In the genomic region with DNA sequence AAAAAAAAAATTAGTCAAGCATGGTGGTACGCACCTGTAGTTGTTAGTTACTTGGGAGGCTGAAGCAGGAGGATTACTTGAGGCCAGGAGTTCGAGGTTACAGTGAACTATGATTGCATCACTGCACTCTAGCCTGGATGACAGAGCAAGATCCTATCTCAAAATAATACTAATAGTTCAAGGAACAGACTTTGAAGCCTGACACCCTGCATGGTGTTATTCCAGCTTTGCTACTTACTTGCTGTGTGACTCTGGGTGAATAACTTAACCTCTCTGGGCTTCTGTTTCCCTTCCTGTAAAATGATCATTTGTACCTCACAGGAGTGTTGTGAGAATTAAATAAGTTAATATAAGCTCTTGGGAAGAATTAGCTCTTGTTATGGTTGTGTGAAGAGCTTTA, we compare ENCODE assay signal across 25 cellular contexts.
"Had no signal": no experiment of that assay in that cellular context is flagged by ENCODE, and none has a peak within 500 bp of the region (broad histone marks: within the 10 kb centered on the region; RNA-seq: fewer than 3 reads in every experiment).

No MANE protein-coding gene starts in this region.

- H3K27me3 Mint-ChIP-seq: activated CD8-positive, alpha-beta T cell treated with anti-CD3 and anti-CD28 coated beads for 36 hours; activated T-helper 17 cell treated with anti-CD3 and anti-CD28 coated beads, Interleukin-2, amount 50 U/mL, for 72 hours; central memory CD8-positive, alpha-beta T cell had no signal

- H3K4me3 Mint-ChIP-seq: activated CD4-positive, alpha-beta T cell treated with anti-CD3 and anti-CD28 coated beads, Interleukin-2, amount 10 ng/mL, durations not matched to agents 24 days and 14 days; activated CD8-positive, alpha-beta T cell treated with anti-CD3 and anti-CD28 coated beads for 36 hours; activated naive CD8-positive, alpha-beta T cell treated with anti-CD3 and anti-CD28 coated beads for 36 hours; activated T-cell treated with anti-CD3 and anti-CD28 coated beads, Interleukin-2, amount 50 U/mL, for 72 hours; activated T-helper 17 cell treated with anti-CD3 and anti-CD28 coated beads, Interleukin-2, amount 50 U/mL, for 72 hours; central memory CD8-positive, alpha-beta T cell; T-helper 2 cell treated with Interferon-gamma antibody and Interleukin-4, amounts not matched to agents 5 μg/mL and 100 μg/mL, for 36 hours had no signal

- H3K36me3 ChIP-seq: ascending aorta, cardiac muscle cell, SJCRH30 had no signal

- H3K27me3 ChIP-seq: ascending aorta, cardiac muscle cell had no signal

- H3K4me3 ChIP-seq: ascending aorta, cardiac muscle cell, SJCRH30, SK-N-MC had no signal

- ATAC-seq: activated CD8-positive, alpha-beta T cell treated with anti-CD3 and anti-CD28 coated beads for 36 hours; activated T-cell treated with anti-CD3 and anti-CD28 coated beads, Interleukin-2, amount 50 U/mL, for 72 hours; activated T-helper 17 cell treated with anti-CD3 and anti-CD28 coated beads, Interleukin-2, amount 50 U/mL, for 72 hours; Panc1 had no signal

- H3K36me3 Mint-ChIP-seq: activated naive CD8-positive, alpha-beta T cell treated with anti-CD3 and anti-CD28 coated beads for 36 hours had no signal

- H3K27ac ChIP-seq: ascending aorta, cardiac muscle cell, SJCRH30, SK-N-MC had no signal

- H3K27ac Mint-ChIP-seq: activated CD4-positive, alpha-beta T cell treated with anti-CD3 and anti-CD28 coated beads, Interleukin-2, amount 10 ng/mL, durations not matched to agents 24 days and 14 days; activated CD8-positive, alpha-beta T cell treated with anti-CD3 and anti-CD28 coated beads for 36 hours; activated naive CD8-positive, alpha-beta T cell treated with anti-CD3 and anti-CD28 coated beads for 36 hours; activated T-cell treated with anti-CD3 and anti-CD28 coated beads, Interleukin-2, amount 50 U/mL, for 72 hours; activated T-helper 17 cell treated with anti-CD3 and anti-CD28 coated beads, Interleukin-2, amount 50 U/mL, for 72 hours; T-helper 2 cell treated with Interferon-gamma antibody and Interleukin-4, amounts not matched to agents 5 μg/mL and 100 μg/mL, for 36 hours had no signal

- H3K9me3 Mint-ChIP-seq: activated CD4-positive, alpha-beta T cell treated with anti-CD3 and anti-CD28 coated beads, Interleukin-2, amount 10 ng/mL, durations not matched to agents 24 days and 14 days; activated CD8-positive, alpha-beta T cell treated with anti-CD3 and anti-CD28 coated beads for 36 hours; activated naive CD8-positive, alpha-beta T cell treated with anti-CD3 and anti-CD28 coated beads for 36 hours; activated T-cell treated with anti-CD3 and anti-CD28 coated beads, Interleukin-2, amount 50 U/mL, for 72 hours; activated T-helper 17 cell treated with anti-CD3 and anti-CD28 coated beads, Interleukin-2, amount 50 U/mL, for 72 hours; central memory CD8-positive, alpha-beta T cell; T-helper 2 cell treated with Interferon-gamma antibody and Interleukin-4, amounts not matched to agents 5 μg/mL and 100 μg/mL, for 36 hours had no signal

- DNase-seq: activated CD4-positive, alpha-beta T cell treated with anti-CD3 and anti-CD28 coated beads, Interleukin-2, amount 10 ng/mL, durations not matched to agents 24 days and 14 days; activated CD4-positive, alpha-beta T cell treated with anti-CD3 and anti-CD28 coated beads, Interleukin-2, amount 50 U/mL, for 4 hours; activated CD8-positive, alpha-beta T cell treated with anti-CD3 and anti-CD28 coated beads for 36 hours; activated effector memory CD4-positive, alpha-beta T cell treated with anti-CD3 and anti-CD28 coated beads, Interleukin-2, amount 50 U/mL, for 16 hours; activated naive CD4-positive, alpha-beta T cell; activated naive CD4-positive, alpha-beta T cell treated with anti-CD3 and anti-CD28 coated beads, Interleukin-2, amount 50 U/mL, for 16 hours; activated naive CD8-positive, alpha-beta T cell treated with anti-CD3 and anti-CD28 coated beads for 36 hours; activated T-cell treated with anti-CD3 and anti-CD28 coated beads, Interleukin-2, amount 50 U/mL, for 1 hour; activated T-cell treated with anti-CD3 and anti-CD28 coated beads, Interleukin-2, amount 50 U/mL, for 72 hours; amygdala; NCI-H1105; NCI-H1417 treated with DMSO at 0.1 percent for 48 hours; NCI-H187 treated with DMSO at 0.1 percent for 48 hours; NCI-H2081; NCI-H345; NCI-H524 treated with DMSO at 0.1 percent for 48 hours; SHP77; SJCRH30 had no signal

- H3K9me3 ChIP-seq: ascending aorta, SJCRH30 had no signal
